In the genomic region with DNA sequence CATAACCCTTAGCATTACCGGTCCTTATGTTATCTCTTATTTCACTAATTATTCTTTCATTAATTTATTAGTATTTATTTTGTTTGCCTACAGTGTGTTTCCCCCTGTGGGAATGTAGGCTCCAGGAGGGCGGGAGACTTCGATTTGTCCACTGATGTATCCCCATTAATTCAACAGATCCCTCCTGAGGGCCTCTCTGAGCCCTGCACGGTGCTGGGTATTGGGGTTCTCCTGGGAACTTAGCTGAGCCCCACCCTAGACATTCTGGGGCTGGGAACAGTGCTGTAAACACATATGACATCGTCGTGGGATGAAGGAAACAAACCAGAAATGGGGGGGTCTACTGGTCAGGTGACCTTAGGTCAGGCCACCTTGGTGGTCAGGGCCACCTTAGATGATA, we compare ENCODE assay signal across 9 cellular contexts. TPM values are rescaled to one million over a fixed set of nuclear protein-coding genes. Genes with fewer than 3 reads are reported as not detected.
DNase-seq lines count a peak whose midpoint lies in the region; ATAC-seq and TF ChIP-seq lines count a peak whose summit lies in the region.
"Had no signal": no experiment of that assay in that cellular context is flagged by ENCODE, and none has a peak within 500 bp of the region (broad histone marks: within the 10 kb centered on the region; RNA-seq: fewer than 3 reads in every experiment).

No MANE protein-coding gene starts in this region.

- intact Hi-C loops in CD4-positive, alpha-beta T cell (cut with DNase I, micrococcal nuclease): loop anchor here (5.0 to 10.0 kb wide), 4 partner anchors 78 to 540 kb away; a partner anchor contains a TSS
- intact Hi-C loops in activated CD8-positive, alpha-beta T cell treated with anti-CD3 and anti-CD28 coated beads for 36 hours (cut with micrococcal nuclease): loop anchor here (10.0 kb wide), 1 partner anchor 130 kb away; a partner anchor contains a TSS

- H3K27ac ChIP-seq in CD4-positive, alpha-beta T cell (ENCODE audit: low read depth, low read length): no peak overlapping the region
- peak overlapping the region; percentile 80 for H3K27ac ChIP-seq in foreskin keratinocyte

- POLR2A ChIA-PET in CD4-positive, alpha-beta T cell (lab: Charles Lee): interaction anchor here (1.7 kb wide), 1 partner anchor 16 kb away, joined by 19 read pairs; a partner anchor contains a TSS
- POLR2A ChIA-PET in activated CD8-positive, alpha-beta T cell treated with anti-CD3 and anti-CD28 coated beads for 36 hours (lab: Charles Lee): interaction anchor here (0.9 to 9.6 kb wide), 2 partner anchors 15 to 44 kb away, joined by 4 to 118 read pairs; a partner anchor contains a TSS

- CTCF ChIA-PET in CD4-positive, alpha-beta T cell (lab: Charles Lee): interaction anchor here (3.1 kb wide), 1 partner anchor 15 kb away, joined by 11 read pairs; a partner anchor contains a TSS
- CTCF ChIA-PET in activated CD8-positive, alpha-beta T cell treated with anti-CD3 and anti-CD28 coated beads for 36 hours (lab: Charles Lee): interaction anchor here (0.9 to 1.9 kb wide), 4 partner anchors 9 to 107 kb away, joined by 3 to 9 read pairs (median 4); no protein-coding TSS in a partner anchor

- H3K4me1 Mint-ChIP-seq in CD4-positive, alpha-beta T cell (ENCODE audit: low read depth): peaks cover 61% of the 10 kb centered on the region
- peaks cover 28% of the 10 kb centered on the region for H3K4me1 Mint-ChIP-seq in activated CD8-positive, alpha-beta T cell treated with anti-CD3 and anti-CD28 coated beads for 36 hours (ENCODE audit: low read depth)

- no peak for ATAC-seq in CD4-positive, alpha-beta T cell (ENCODE audit: poor library complexity)
- no peak for ATAC-seq in activated CD8-positive, alpha-beta T cell treated with anti-CD3 and anti-CD28 coated beads for 36 hours
- ATAC-seq in foreskin keratinocyte (no peak), HG03025 (IDR thresholded peaks at IDR 0.05; ENCODE audit: low FRiP score, unreplicated experiment) (no peak), GM21390 (IDR thresholded peaks at IDR 0.05; ENCODE audit: unreplicated experiment) (no peak)

- peak overlapping the region; percentile 61 for H3K4me3 ChIP-seq in retinal pigment epithelial cell (ENCODE audit: low read length)

- H3K9me3 ChIP-seq in CD4-positive, alpha-beta T cell (ENCODE audit: control insufficient read depth, low read length): no peaks in the 10 kb centered on the region

- H3K27ac Mint-ChIP-seq in CD4-positive, alpha-beta T cell: peak overlapping the region; percentile 77
- H3K27ac Mint-ChIP-seq in activated CD8-positive, alpha-beta T cell treated with anti-CD3 and anti-CD28 coated beads for 36 hours: peak overlapping the region; percentile 52

- no peak for TF ChIP-seq CTCF in CD4-positive, alpha-beta T cell (IDR thresholded peaks at IDR 0.05)
- no peak for TF ChIP-seq CTCF in activated CD8-positive, alpha-beta T cell treated with anti-CD3 and anti-CD28 coated beads for 36 hours (IDR thresholded peaks at IDR 0.05)
- TF ChIP-seq CTCF in foreskin keratinocyte (conservative IDR thresholded peaks at IDR 0.05) (no peak), retinal pigment epithelial cell (conservative IDR thresholded peaks at IDR 0.05; ENCODE audit: low read depth, low read length) (no peak)

- H3K4me3 Mint-ChIP-seq in CD4-positive, alpha-beta T cell: peak overlapping the region; percentile 77
- peak overlapping the region; percentile 36 for H3K4me3 Mint-ChIP-seq in activated CD8-positive, alpha-beta T cell treated with anti-CD3 and anti-CD28 coated beads for 36 hours

- no peaks in the 10 kb centered on the region for H3K9me3 Mint-ChIP-seq in CD4-positive, alpha-beta T cell
- H3K9me3 Mint-ChIP-seq in activated CD8-positive, alpha-beta T cell treated with anti-CD3 and anti-CD28 coated beads for 36 hours: no peaks in the 10 kb centered on the region

- peaks cover 5% of the 10 kb centered on the region for H3K4me1 ChIP-seq in foreskin keratinocyte

- no peaks in the 10 kb centered on the region for H3K27me3 ChIP-seq in CD4-positive, alpha-beta T cell (ENCODE audit: control insufficient read depth, insufficient read depth, low read length)
- H3K27me3 ChIP-seq in foreskin keratinocyte: no peaks in the 10 kb centered on the region

- no peaks in the 10 kb centered on the region for H3K27me3 Mint-ChIP-seq in CD4-positive, alpha-beta T cell
- H3K27me3 Mint-ChIP-seq in activated CD8-positive, alpha-beta T cell treated with anti-CD3 and anti-CD28 coated beads for 36 hours: no peaks in the 10 kb centered on the region

- peaks cover 10% of the 10 kb centered on the region for H3K36me3 Mint-ChIP-seq in CD4-positive, alpha-beta T cell (ENCODE audit: low read depth)
- H3K36me3 Mint-ChIP-seq in activated CD8-positive, alpha-beta T cell treated with anti-CD3 and anti-CD28 coated beads for 36 hours (ENCODE audit: low read depth): no peaks in the 10 kb centered on the region

- DNase-seq in CD4-positive, alpha-beta T cell: no peak
- no peak for DNase-seq in activated CD8-positive, alpha-beta T cell treated with anti-CD3 and anti-CD28 coated beads for 36 hours
- DNase-seq in foreskin keratinocyte (no peak), retinal pigment epithelial cell (ENCODE audit: low read depth) (no peak), GM19240 (ENCODE audit: insufficient read length, low spot score) (no peak), NCI-H1436 treated with DMSO at 0.1 percent for 48 hours (lab: John Stamatoyannopoulos, UW) (no peak)
- DNase-seq: NCI-H1417 treated with DMSO at 0.1 percent for 48 hours had no signal

RNA-seq across cellular contexts. Expression of a gene that starts 0.8 kb away (rescaled TPM):
- total RNA-seq in CD4-positive, alpha-beta T cell: under 1 TPM; 0.27 to 0.42 TPM
- 1 to 10 TPM in 1 of 2 experiments, under 1 TPM in 1; 0.97 to 1.3 TPM for total RNA-seq in activated CD8-positive, alpha-beta T cell treated with anti-CD3 and anti-CD28 coated beads for 36 hours
- total RNA-seq in foreskin keratinocyte: 5.9 and 6.3 TPM in 2 replicates
- polyA plus RNA-seq in foreskin keratinocyte: 6.6 and 7.0 TPM in 2 replicates

RNA-seq across cellular contexts. Expression of a gene that starts 4.2 kb away (rescaled TPM):
- 1 to 10 TPM; 2.6 to 3.2 TPM for total RNA-seq in CD4-positive, alpha-beta T cell
- total RNA-seq in activated CD8-positive, alpha-beta T cell treated with anti-CD3 and anti-CD28 coated beads for 36 hours: 1 to 10 TPM; 9.3 to 9.4 TPM
- 28.2 and 28.7 TPM in 2 replicates for total RNA-seq in foreskin keratinocyte
- 20.1 and 23.1 TPM in 2 replicates for polyA plus RNA-seq in foreskin keratinocyte

RNA-seq across cellular contexts. Expression of a gene that starts 4.7 kb away (rescaled TPM):
- total RNA-seq in CD4-positive, alpha-beta T cell: 10 to 100 TPM; 84.7 to 86.4 TPM
- total RNA-seq in activated CD8-positive, alpha-beta T cell treated with anti-CD3 and anti-CD28 coated beads for 36 hours: 10 to 100 TPM; 51.7 to 61.2 TPM
- 16.7 and 18.6 TPM in 2 replicates for total RNA-seq in foreskin keratinocyte
- polyA plus RNA-seq in foreskin keratinocyte: 54.7 and 59.5 TPM in 2 replicates

RNA-seq across cellular contexts. Expression of a gene that starts 15.7 kb away (rescaled TPM):
- 10 to 100 TPM; 52.8 to 59.8 TPM for total RNA-seq in CD4-positive, alpha-beta T cell
- total RNA-seq in activated CD8-positive, alpha-beta T cell treated with anti-CD3 and anti-CD28 coated beads for 36 hours: 10 to 100 TPM; 92.8 to 93.8 TPM
- 78.5 and 83.6 TPM in 2 replicates for total RNA-seq in foreskin keratinocyte
- 133 and 154 TPM in 2 replicates for polyA plus RNA-seq in foreskin keratinocyte

RNA-seq across cellular contexts. Expression of a gene that starts 55.8 kb away (rescaled TPM):
- total RNA-seq in CD4-positive, alpha-beta T cell: 1 to 10 TPM; 7.4 to 7.5 TPM
- total RNA-seq in activated CD8-positive, alpha-beta T cell treated with anti-CD3 and anti-CD28 coated beads for 36 hours: 1 to 10 TPM; 1.5 to 2.0 TPM
- 0.61 and 0.71 TPM in 2 replicates for total RNA-seq in foreskin keratinocyte
- 0.66 and 0.86 TPM in 2 replicates for polyA plus RNA-seq in foreskin keratinocyte
